In genomic region chr10:118483496-118483895, GRCh38 we compare ENCODE assay signal across 17 cellular contexts.
"Had no signal": no experiment of that assay in that cellular context is flagged by ENCODE, and none has a peak within 500 bp of the region (broad histone marks: within the 10 kb centered on the region; RNA-seq: fewer than 3 reads in every experiment).

No MANE protein-coding gene starts in this region.

- H3K9me3 Mint-ChIP-seq: activated CD4-positive, alpha-beta T cell treated with anti-CD3 and anti-CD28 coated beads, Interleukin-2, amount 10 ng/mL, durations not matched to agents 7 days and 5 days had no signal

- H3K27ac Mint-ChIP-seq: activated CD4-positive, alpha-beta T cell treated with anti-CD3 and anti-CD28 coated beads, Interleukin-2, amount 10 ng/mL, durations not matched to agents 7 days and 5 days; activated naive CD4-positive, alpha-beta T cell treated with anti-CD3 and anti-CD28 coated beads, Interleukin-2, amount 50 U/mL, for 24 hours; memory B cell; neural progenitor cell; progenitor cell of endocrine pancreas; stimulated activated naive CD8-positive, alpha-beta T cell treated with anti-CD3 and anti-CD28 coated beads, Interleukin-15, amount 100 ng/mL, for 72 hours had no signal

- H3K27ac ChIP-seq: ascending aorta, colonic mucosa, neural progenitor cell, vagina had no signal

- H3K9ac ChIP-seq: neural progenitor cell had no signal

- H3K27me3 ChIP-seq: ascending aorta, colonic mucosa, neural progenitor cell, vagina had no signal

- H3K4me1 Mint-ChIP-seq: activated CD4-positive, alpha-beta T cell treated with anti-CD3 and anti-CD28 coated beads, Interleukin-2, amount 10 ng/mL, durations not matched to agents 7 days and 5 days; activated naive CD4-positive, alpha-beta T cell treated with anti-CD3 and anti-CD28 coated beads, Interleukin-2, amount 50 U/mL, for 24 hours; central memory CD8-positive, alpha-beta T cell; memory B cell; neural progenitor cell; stimulated activated naive CD8-positive, alpha-beta T cell treated with anti-CD3 and anti-CD28 coated beads, Interleukin-15, amount 100 ng/mL, for 72 hours had no signal

- H3K4me2 ChIP-seq: neural progenitor cell had no signal

- H3K4me1 ChIP-seq: ascending aorta, colonic mucosa, vagina had no signal

- ATAC-seq: left ventricle myocardium superior; stimulated activated naive CD8-positive, alpha-beta T cell treated with anti-CD3 and anti-CD28 coated beads, Interleukin-15, amount 100 ng/mL, for 72 hours had no signal

- H3K4me3 ChIP-seq: ascending aorta, colonic mucosa, neural progenitor cell, vagina had no signal

- H3K9me3 ChIP-seq: ascending aorta, colonic mucosa, vagina had no signal

- H3K36me3 ChIP-seq: ascending aorta, colonic mucosa, neural progenitor cell, vagina had no signal

- H3K36me3 Mint-ChIP-seq: activated naive CD4-positive, alpha-beta T cell treated with anti-CD3 and anti-CD28 coated beads, Interleukin-2, amount 50 U/mL, for 24 hours; memory B cell; neural progenitor cell had no signal

- DNase-seq: activated CD4-positive, alpha-beta T cell treated with anti-CD3 and anti-CD28 coated beads, Interleukin-2, amount 10 ng/mL, durations not matched to agents 7 days and 5 days; activated CD8-positive, alpha-beta memory T cell treated with anti-CD3 and anti-CD28 coated beads, Interleukin-2, amount 50 U/mL, for 4 hours; activated effector memory CD4-positive, alpha-beta T cell treated with Interleukin-2 at 50 U/mL for 16 hours; activated T-cell treated with anti-CD3 and anti-CD28 coated beads, Interleukin-2, amount 50 U/mL, for 48 hours; colonic mucosa; erythroblast; kidney glomerular epithelial cell; left ventricle myocardium superior; stimulated activated naive CD8-positive, alpha-beta T cell treated with anti-CD3 and anti-CD28 coated beads, Interleukin-15, amount 100 ng/mL, for 72 hours; trophoblast cell had no signal

- H2AFZ ChIP-seq: neural progenitor cell had no signal

- H3K4me3 Mint-ChIP-seq: activated CD4-positive, alpha-beta T cell treated with anti-CD3 and anti-CD28 coated beads, Interleukin-2, amount 10 ng/mL, durations not matched to agents 7 days and 5 days; activated naive CD4-positive, alpha-beta T cell treated with anti-CD3 and anti-CD28 coated beads, Interleukin-2, amount 50 U/mL, for 24 hours; central memory CD8-positive, alpha-beta T cell; memory B cell; neural progenitor cell; stimulated activated naive CD8-positive, alpha-beta T cell treated with anti-CD3 and anti-CD28 coated beads, Interleukin-15, amount 100 ng/mL, for 72 hours had no signal
